In the genomic region with DNA sequence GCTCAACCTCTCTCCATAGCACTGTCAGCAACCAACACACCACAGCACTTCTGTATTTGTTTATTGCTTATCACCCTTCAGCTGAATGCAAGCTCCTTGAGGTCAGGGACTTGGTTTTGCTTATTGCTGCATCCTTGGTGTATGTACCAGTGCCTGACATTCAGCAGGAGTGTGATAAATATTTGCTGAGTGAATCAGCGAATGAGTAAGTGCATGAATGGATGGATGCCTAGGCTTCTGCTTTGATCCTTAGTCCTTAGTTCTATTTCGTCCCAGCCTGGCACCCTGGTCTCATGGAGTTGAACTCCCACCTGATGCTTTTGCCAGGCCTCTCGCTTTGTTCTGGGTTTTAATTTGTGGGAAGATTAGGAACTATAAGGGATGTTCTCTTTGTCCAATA, we compare ENCODE assay signal across 16 cellular contexts.
"Had no signal": no experiment of that assay in that cellular context is flagged by ENCODE, and none has a peak within 500 bp of the region (broad histone marks: within the 10 kb centered on the region; RNA-seq: fewer than 3 reads in every experiment).

No MANE protein-coding gene starts in this region.

- H3K27ac Mint-ChIP-seq: activated CD8-positive, alpha-beta T cell treated with anti-CD3 and anti-CD28 coated beads, Interleukin-2, amount 10 ng/mL, durations not matched to agents 7 days and 5 days; activated naive CD8-positive, alpha-beta T cell treated with anti-CD3 and anti-CD28 coated beads, Interleukin-2, amount 50 U/mL, for 24 hours; immature natural killer cell; memory B cell; nephron progenitor cell; stimulated activated naive CD8-positive, alpha-beta T cell treated with anti-CD3 and anti-CD28 coated beads, Interleukin-15, amount 100 ng/mL, for 72 hours had no signal

- DNase-seq: activated CD4-positive, alpha-beta T cell treated with anti-CD3 and anti-CD28 coated beads for 4 hours; activated CD8-positive, alpha-beta memory T cell treated with anti-CD3 and anti-CD28 coated beads, Interleukin-2, amount 50 U/mL, for 48 hours; activated CD8-positive, alpha-beta T cell treated with anti-CD3 and anti-CD28 coated beads, Interleukin-2, amount 10 ng/mL, durations not matched to agents 7 days and 5 days; activated naive CD8-positive, alpha-beta T cell treated with anti-CD3 and anti-CD28 coated beads, Interleukin-2, amount 50 U/mL, for 24 hours; caudate nucleus; effector CD4-positive, alpha-beta T cell; immature natural killer cell; left ventricle myocardium inferior; nephron progenitor cell; stimulated activated CD4-positive, alpha-beta T cell treated with anti-CD3 and anti-CD28 coated beads, Interleukin-2, amount 100 ng/mL, for 48 hours; stimulated activated CD8-positive, alpha-beta memory T cell treated with anti-CD3 and anti-CD28 coated beads, Interleukin-4, amount 100 ng/mL, for 48 hours; stimulated activated naive CD8-positive, alpha-beta T cell treated with anti-CD3 and anti-CD28 coated beads, Interleukin-15, amount 100 ng/mL, for 72 hours; T-helper 1 cell had no signal

- H3K27ac ChIP-seq: coronary artery, left ventricle myocardium inferior, thoracic aorta had no signal

- ATAC-seq: activated CD8-positive, alpha-beta T cell treated with anti-CD3 and anti-CD28 coated beads, Interleukin-2, amount 10 ng/mL, durations not matched to agents 7 days and 5 days; activated naive CD8-positive, alpha-beta T cell treated with anti-CD3 and anti-CD28 coated beads, Interleukin-2, amount 50 U/mL, for 24 hours; stimulated activated naive CD8-positive, alpha-beta T cell treated with anti-CD3 and anti-CD28 coated beads, Interleukin-15, amount 100 ng/mL, for 72 hours had no signal

- H3K9me3 Mint-ChIP-seq: activated naive CD8-positive, alpha-beta T cell treated with anti-CD3 and anti-CD28 coated beads, Interleukin-2, amount 50 U/mL, for 24 hours; immature natural killer cell had no signal

- H3K4me3 Mint-ChIP-seq: activated CD8-positive, alpha-beta T cell treated with anti-CD3 and anti-CD28 coated beads, Interleukin-2, amount 10 ng/mL, durations not matched to agents 7 days and 5 days; activated naive CD8-positive, alpha-beta T cell treated with anti-CD3 and anti-CD28 coated beads, Interleukin-2, amount 50 U/mL, for 24 hours; immature natural killer cell; memory B cell; nephron progenitor cell; stimulated activated naive CD8-positive, alpha-beta T cell treated with anti-CD3 and anti-CD28 coated beads, Interleukin-15, amount 100 ng/mL, for 72 hours had no signal

- H3K9me3 ChIP-seq: left ventricle myocardium inferior, thoracic aorta had no signal

- H3K4me1 Mint-ChIP-seq: activated naive CD8-positive, alpha-beta T cell treated with anti-CD3 and anti-CD28 coated beads, Interleukin-2, amount 50 U/mL, for 24 hours; immature natural killer cell; memory B cell; nephron progenitor cell; stimulated activated naive CD8-positive, alpha-beta T cell treated with anti-CD3 and anti-CD28 coated beads, Interleukin-15, amount 100 ng/mL, for 72 hours had no signal

- H3K4me3 ChIP-seq: coronary artery, left ventricle myocardium inferior, thoracic aorta had no signal

- H3K36me3 ChIP-seq: left ventricle myocardium inferior, thoracic aorta had no signal

- H3K36me3 Mint-ChIP-seq: immature natural killer cell, memory B cell had no signal
